8 cellular contexts compared by ENCODE assay signal in the genomic region with DNA sequence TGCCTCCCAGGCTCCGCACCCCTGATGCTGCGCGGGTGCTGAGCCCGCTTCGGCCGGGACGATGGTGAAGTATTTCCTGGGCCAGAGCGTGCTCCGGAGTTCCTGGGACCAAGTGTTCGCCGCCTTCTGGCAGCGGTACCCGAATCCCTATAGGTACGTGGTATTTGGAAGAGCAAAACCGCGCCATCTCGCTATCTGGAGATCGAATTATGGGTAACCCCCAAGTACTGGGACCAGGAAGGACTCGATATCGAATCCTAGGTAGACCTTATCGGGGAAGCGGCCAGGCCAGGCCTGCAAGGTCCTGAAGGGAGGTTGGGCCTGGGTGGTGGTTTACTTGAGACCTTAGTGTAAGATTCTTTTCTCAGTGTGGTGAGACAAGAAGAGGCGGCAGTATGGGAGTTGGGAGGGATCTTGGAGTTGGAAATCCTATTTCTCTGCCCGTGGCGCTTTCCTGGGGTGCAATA. TPM values are rescaled to one million over a fixed set of nuclear protein-coding genes. Genes with fewer than 3 reads are reported as not detected.
A peak's percentile ranks its signal among the peaks of the same experiment; 100 is the strongest.
DNase-seq lines count a peak whose midpoint lies in the region; ATAC-seq and TF ChIP-seq lines count a peak whose summit lies in the region.

No MANE protein-coding gene starts in this region.

- H3K4me2 ChIP-seq in SU-DHL-6 (ENCODE audit: low read depth, low read length, poor library complexity, severe bottlenecking), result peak overlapping the region; percentile 74

- H3K4me3 ChIP-seq in SU-DHL-6 (ENCODE audit: insufficient read depth, low read length, poor library complexity, severe bottlenecking) (peak overlapping the region; percentile 77), fibroblast of villous mesenchyme (ENCODE audit: low read depth, low read length) (peak overlapping the region; percentile 91), rectal smooth muscle tissue (ENCODE audit: low read length) (peak overlapping the region; percentile 79)

- peak overlapping the region; percentile 87 for H3K9ac ChIP-seq in SU-DHL-6 (ENCODE audit: low read length)
- H3K9ac ChIP-seq in rectal smooth muscle tissue (ENCODE audit: low read length), result peak overlapping the region; percentile 80

- H3K9me2 ChIP-seq in SU-DHL-6 (replicated peaks; ENCODE audit: insufficient read depth, low read length), result no peaks in the 10 kb centered on the region

- DNase-seq in T-helper 1 cell (no peak), fibroblast of villous mesenchyme (ENCODE audit: low read depth) (no peak), LoVo (ENCODE audit: low spot score) (no peak)
- no peak for DNase-seq in effector CD8-positive, alpha-beta T cell (lab: John Stamatoyannopoulos, UW)

- H3K36me3 Mint-ChIP-seq in T-helper 1 cell treated with Interleukin-12 subunit alpha and Interleukin-12 subunit beta and Interleukin-4 antibody, amounts not matched to agents 30 μg/mL and 1 μg/mL, for 36 hours (ENCODE audit: low read depth), result peaks cover 43% of the 10 kb centered on the region

- peak overlapping the region; percentile 30 for H2AFZ ChIP-seq in SU-DHL-6 (ENCODE audit: low read depth, low read length, severe bottlenecking)

- H3F3A ChIP-seq in SU-DHL-6 (ENCODE audit: insufficient read depth), result peaks cover 52% of the 10 kb centered on the region

- peaks cover 23% of the 10 kb centered on the region for H3K79me2 ChIP-seq in SU-DHL-6 (ENCODE audit: insufficient read depth, low read length)

- H3K27ac ChIP-seq in SU-DHL-6 (ENCODE audit: low read depth, low read length), result peak overlapping the region; percentile 58
- peak overlapping the region; percentile 77 for H3K27ac ChIP-seq in rectal smooth muscle tissue (ENCODE audit: low read depth, low read length)

- H4K20me1 ChIP-seq in SU-DHL-6 (ENCODE audit: low read depth, low read length), result no peaks in the 10 kb centered on the region

- H3K27ac Mint-ChIP-seq in T-helper 1 cell treated with Interleukin-12 subunit alpha and Interleukin-12 subunit beta and Interleukin-4 antibody, amounts not matched to agents 30 μg/mL and 1 μg/mL, for 36 hours, result peak overlapping the region; percentile 87

- H3K36me3 ChIP-seq in SU-DHL-6 (ENCODE audit: low read length) (0 out of 2 replicates have a peak, but pooled peaks cover 2% of the 10 kb centered on the region), rectal smooth muscle tissue (ENCODE audit: control insufficient read depth, insufficient read depth, low read length) (peaks cover 14% of the 10 kb centered on the region)

- no peaks in the 10 kb centered on the region for H3K9me3 ChIP-seq in SU-DHL-6 (ENCODE audit: insufficient read depth, low read length)

- no peaks in the 10 kb centered on the region for H3K9me3 Mint-ChIP-seq in T-helper 1 cell treated with Interleukin-12 subunit alpha and Interleukin-12 subunit beta and Interleukin-4 antibody, amounts not matched to agents 30 μg/mL and 1 μg/mL, for 36 hours

- H3K27me3 ChIP-seq in SU-DHL-6 (ENCODE audit: low read length) (no peaks in the 10 kb centered on the region), rectal smooth muscle tissue (ENCODE audit: control insufficient read depth, insufficient read depth, low read length) (no peaks in the 10 kb centered on the region)

- H3K4me1 ChIP-seq in rectal smooth muscle tissue (ENCODE audit: control insufficient read depth, insufficient read depth, low read length), result peaks cover 26% of the 10 kb centered on the region

- H3K4me3 Mint-ChIP-seq in T-helper 1 cell treated with Interleukin-12 subunit alpha and Interleukin-12 subunit beta and Interleukin-4 antibody, amounts not matched to agents 30 μg/mL and 1 μg/mL, for 36 hours, result peak overlapping the region; percentile 92

- no peaks in the 10 kb centered on the region for H3K27me3 Mint-ChIP-seq in T-helper 1 cell treated with Interleukin-12 subunit alpha and Interleukin-12 subunit beta and Interleukin-4 antibody, amounts not matched to agents 30 μg/mL and 1 μg/mL, for 36 hours (ENCODE audit: low read depth)

- no peak for ATAC-seq in GM21360 (IDR thresholded peaks at IDR 0.05; ENCODE audit: unreplicated experiment)

- TF ChIP-seq CTCF in SU-DHL-6 (IDR thresholded peaks at IDR 0.05; ENCODE audit: insufficient read depth, low read length, poor library complexity, severe bottlenecking) (no peak), fibroblast of villous mesenchyme (IDR thresholded peaks at IDR 0.05; ENCODE audit: insufficient read depth, low read depth, low read length) (no peak)

- H3K4me1 Mint-ChIP-seq in T-helper 1 cell treated with Interleukin-12 subunit alpha and Interleukin-12 subunit beta and Interleukin-4 antibody, amounts not matched to agents 30 μg/mL and 1 μg/mL, for 36 hours (ENCODE audit: low read depth), result peaks cover 63% of the 10 kb centered on the region

RNA-seq across cellular contexts. Expression of gene PRELID1, which starts 0.4 kb away (rescaled TPM):
- 122 TPM in 2 replicates for total RNA-seq in fibroblast of villous mesenchyme

RNA-seq across cellular contexts. Expression of gene RAB24, which starts 0.4 kb away (rescaled TPM):
- 14.2 and 18.0 TPM in 2 replicates for total RNA-seq in fibroblast of villous mesenchyme

RNA-seq across cellular contexts. Expression of gene MXD3, which starts 7.7 kb away (rescaled TPM):
- total RNA-seq in fibroblast of villous mesenchyme, result 7.7 and 9.1 TPM in 2 replicates

RNA-seq across cellular contexts. Expression of gene LMAN2, which starts 47.5 kb away (rescaled TPM):
- total RNA-seq in fibroblast of villous mesenchyme, result 284 and 355 TPM in 2 replicates

RNA-seq across cellular contexts. Expression of gene RGS14, which starts 53.8 kb away (rescaled TPM):
- 3.5 TPM in 2 replicates for total RNA-seq in fibroblast of villous mesenchyme
